1 cellular context compared by ENCODE assay signal in genomic region chr2:181784556-181784955, GRCh38.
TF ChIP-seq lines count a peak whose summit lies in the region.

No MANE protein-coding gene starts in this region.

TF ChIP-seq in A549, 52 proteins besides CTCF, POLR2A, EP300 and RAD21 (continued from another document):
- TF ChIP-seq, protein P1, sequence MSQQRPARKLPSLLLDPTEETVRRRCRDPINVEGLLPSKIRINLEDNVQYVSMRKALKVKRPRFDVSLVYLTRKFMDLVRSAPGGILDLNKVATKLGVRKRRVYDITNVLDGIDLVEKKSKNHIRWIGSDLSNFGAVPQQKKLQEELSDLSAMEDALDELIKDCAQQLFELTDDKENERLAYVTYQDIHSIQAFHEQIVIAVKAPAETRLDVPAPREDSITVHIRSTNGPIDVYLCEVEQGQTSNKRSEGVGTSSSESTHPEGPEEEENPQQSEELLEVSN (IDR thresholded peaks at IDR 0.05; ENCODE audit: borderline replicate concordance, low read depth) = no peak
- TF ChIP-seq GATA3 (IDR thresholded peaks at IDR 0.05; ENCODE audit: borderline replicate concordance) = peak; percentile 46; the same call in 1 of the 2 replicates
- TF ChIP-seq FOXS1 (CRISPR knock-in tag; IDR thresholded peaks at IDR 0.05) = no peak
- TF ChIP-seq EHMT2 (IDR thresholded peaks at IDR 0.05; ENCODE audit: low read depth) = no peak
- TF ChIP-seq, protein P2, sequence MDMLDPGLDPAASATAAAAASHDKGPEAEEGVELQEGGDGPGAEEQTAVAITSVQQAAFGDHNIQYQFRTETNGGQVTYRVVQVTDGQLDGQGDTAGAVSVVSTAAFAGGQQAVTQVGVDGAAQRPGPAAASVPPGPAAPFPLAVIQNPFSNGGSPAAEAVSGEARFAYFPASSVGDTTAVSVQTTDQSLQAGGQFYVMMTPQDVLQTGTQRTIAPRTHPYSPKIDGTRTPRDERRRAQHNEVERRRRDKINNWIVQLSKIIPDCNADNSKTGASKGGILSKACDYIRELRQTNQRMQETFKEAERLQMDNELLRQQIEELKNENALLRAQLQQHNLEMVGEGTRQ (IDR thresholded peaks at IDR 0.05) = no peak
- TF ChIP-seq JUNB (IDR thresholded peaks at IDR 0.05) = peak; percentile 82
- 0 out of 3 replicates have a peak, but pooled peaks have one; percentile 23 for TF ChIP-seq SMC3 (IDR thresholded peaks at IDR 0.05)
- TF ChIP-seq HMGXB4 (CRISPR knock-in tag; IDR thresholded peaks at IDR 0.05; ENCODE audit: borderline replicate concordance) = no peak
- TF ChIP-seq HOXA7 (CRISPR knock-in tag; IDR thresholded peaks at IDR 0.05) = no peak
- TF ChIP-seq, protein P3, sequence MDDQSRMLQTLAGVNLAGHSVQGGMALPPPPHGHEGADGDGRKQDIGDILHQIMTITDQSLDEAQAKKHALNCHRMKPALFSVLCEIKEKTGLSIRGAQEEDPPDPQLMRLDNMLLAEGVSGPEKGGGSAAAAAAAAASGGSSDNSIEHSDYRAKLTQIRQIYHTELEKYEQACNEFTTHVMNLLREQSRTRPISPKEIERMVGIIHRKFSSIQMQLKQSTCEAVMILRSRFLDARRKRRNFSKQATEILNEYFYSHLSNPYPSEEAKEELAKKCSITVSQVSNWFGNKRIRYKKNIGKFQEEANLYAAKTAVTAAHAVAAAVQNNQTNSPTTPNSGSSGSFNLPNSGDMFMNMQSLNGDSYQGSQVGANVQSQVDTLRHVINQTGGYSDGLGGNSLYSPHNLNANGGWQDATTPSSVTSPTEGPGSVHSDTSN (IDR thresholded peaks at IDR 0.05) = no peak
- peak; percentile 53 for TF ChIP-seq FOSL2 (IDR thresholded peaks at IDR 0.05)
- TF ChIP-seq FOSL2 (CRISPR knock-in tag; IDR thresholded peaks at IDR 0.05) = peak; percentile 24; the same call in 1 of the 2 replicates
- TF ChIP-seq HOXB5 (CRISPR knock-in tag; IDR thresholded peaks at IDR 0.05) = no peak
- TF ChIP-seq HOXB13 (CRISPR knock-in tag; IDR thresholded peaks at IDR 0.05; ENCODE audit: low read depth) = no peak
- peak; percentile 47 to 65; a peak in 4 of 5 replicates for TF ChIP-seq JUN (IDR thresholded peaks at IDR 0.05)
- no peak for TF ChIP-seq HDAC2 (IDR thresholded peaks at IDR 0.05)
- TF ChIP-seq, protein P4, sequence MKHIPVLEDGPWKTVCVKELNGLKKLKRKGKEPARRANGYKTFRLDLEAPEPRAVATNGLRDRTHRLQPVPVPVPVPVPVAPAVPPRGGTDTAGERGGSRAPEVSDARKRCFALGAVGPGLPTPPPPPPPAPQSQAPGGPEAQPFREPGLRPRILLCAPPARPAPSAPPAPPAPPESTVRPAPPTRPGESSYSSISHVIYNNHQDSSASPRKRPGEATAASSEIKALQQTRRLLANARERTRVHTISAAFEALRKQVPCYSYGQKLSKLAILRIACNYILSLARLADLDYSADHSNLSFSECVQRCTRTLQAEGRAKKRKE (CRISPR knock-in tag; IDR thresholded peaks at IDR 0.05; ENCODE audit: low read depth) = no peak
- TF ChIP-seq MAZ (IDR thresholded peaks at IDR 0.05; ENCODE audit: borderline replicate concordance, low read depth, low read length) = no peak
